ENCODE assay signal across 1 cellular context in the genomic region with DNA sequence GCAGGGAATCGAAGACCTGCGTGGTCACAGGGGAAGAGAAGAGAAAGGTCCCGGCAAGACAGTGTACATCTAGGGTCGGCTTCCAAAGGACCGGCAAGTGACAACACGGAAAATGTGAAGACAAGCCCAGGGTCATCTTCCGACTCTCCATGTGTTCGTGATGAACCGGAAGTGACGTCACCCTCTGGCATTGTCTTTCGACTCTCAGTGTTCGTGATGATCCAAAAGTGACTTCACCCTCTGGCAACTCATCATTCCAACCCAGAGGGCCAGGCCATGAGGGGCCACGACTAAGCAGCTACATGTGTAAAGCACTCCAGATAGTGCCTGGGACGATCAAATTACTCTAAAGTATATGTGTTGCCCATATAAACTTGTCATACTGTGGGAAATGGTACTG.
A peak's percentile ranks its signal among the peaks of the same experiment; 100 is the strongest.
TF ChIP-seq lines count a peak whose summit lies in the region.

No MANE protein-coding gene starts in this region.

TF ChIP-seq in HepG2, 621 proteins besides CTCF, POLR2A, EP300 and RAD21:
- TF ChIP-seq CREB1 (IDR thresholded peaks at IDR 0.05) (peak; percentile 97), CREB1 (CRISPR knock-in tag; IDR thresholded peaks at IDR 0.05) (no peak), ATF7 (IDR thresholded peaks at IDR 0.05) (peak; percentile 96), ATF7 (CRISPR knock-in tag; IDR thresholded peaks at IDR 0.05) (no peak), ZNF777 (CRISPR knock-in tag; IDR thresholded peaks at IDR 0.05) (no peak)
